19 cellular contexts compared by ENCODE assay signal in genomic region chr9:121331549-121331948, GRCh38. TPM values are rescaled to one million over a fixed set of nuclear protein-coding genes. Genes with fewer than 3 reads are reported as not detected.
A peak's percentile ranks its signal among the peaks of the same experiment; 100 is the strongest.
DNase-seq lines count a peak whose midpoint lies in the region; ATAC-seq, FAIRE-seq and TF ChIP-seq lines count a peak whose summit lies in the region.
"Had no signal": no experiment of that assay in that cellular context is flagged by ENCODE, and none has a peak within 500 bp of the region (broad histone marks: within the 10 kb centered on the region; RNA-seq: fewer than 3 reads in every experiment).

No MANE protein-coding gene starts in this region.

- H3K27ac ChIP-seq in esophagus (ENCODE audit: low read depth in 2 of 2, low read length in 1 of 2) (peak overlapping the region; percentile 72 to 74), prostate gland (peak overlapping the region; percentile 38 to 59), tibial nerve (peak overlapping the region in 3 of 4 donors; percentile 32 to 89 (median 69))
- H3K27ac ChIP-seq: C4-2B, SJSA1 had no signal

- TF ChIP-seq POLR2A in prostate gland (IDR thresholded peaks at IDR 0.05) (no peak), tibial nerve (IDR thresholded peaks at IDR 0.05) (no peak)

- H3K9me3 ChIP-seq in esophagus (ENCODE audit: control insufficient read depth in 2 of 2, insufficient read depth in 1 of 2, low read depth in 1 of 2, low read length in 1 of 2) (no peaks in the 10 kb centered on the region), prostate gland (no peaks in the 10 kb centered on the region), tibial nerve (no peaks in the 10 kb centered on the region)
- H3K9me3 ChIP-seq: SJSA1 had no signal

- CTCF ChIA-PET in WTC11 (lab: Charles Lee): interaction anchor here (0.8 kb wide), 1 partner anchor 12 kb away, joined by 3 read pairs; no protein-coding TSS in a partner anchor

- no peak for ATAC-seq in activated T-helper 17 cell treated with anti-CD3 and anti-CD28 coated beads, Interleukin-2, amount 50 U/mL, for 72 hours (replicated peaks)
- no peak for ATAC-seq in WTC11

- no peak overlapping the region for H3K4me3 ChIP-seq in esophagus (ENCODE audit: low read depth in 1 of 2, low read length in 2 of 2)
- H3K4me3 ChIP-seq in prostate gland: no peak overlapping the region
- H3K4me3 ChIP-seq in tibial nerve: no peak overlapping the region
- H3K4me3 ChIP-seq: SJSA1 had no signal

- no peak for FAIRE-seq in frontal cortex (lab: Jason Lieb, UNC)
- FAIRE-seq: colon, GM19239 had no signal

- H3K27me3 ChIP-seq in esophagus (ENCODE audit: control insufficient read depth in 1 of 2, insufficient read depth in 2 of 2, low read length in 2 of 2): no peaks in the 10 kb centered on the region
- no peaks in the 10 kb centered on the region for H3K27me3 ChIP-seq in prostate gland (replicated peaks; ENCODE audit: insufficient read depth)
- no peaks in the 10 kb centered on the region for H3K27me3 ChIP-seq in tibial nerve
- H3K27me3 ChIP-seq: SJSA1 had no signal

- TF ChIP-seq EP300 in tibial nerve (IDR thresholded peaks at IDR 0.05): no peak

- H3K4me1 ChIP-seq in esophagus (ENCODE audit: control insufficient read depth in 2 of 2, insufficient read depth in 2 of 2, low read length in 1 of 2): peaks cover 8 to 22% of the 10 kb centered on the region in 2 donors
- no peaks in the 10 kb centered on the region for H3K4me1 ChIP-seq in prostate gland (replicated peaks)
- peaks cover 0 to 55% (median 7%) of the 10 kb centered on the region in 4 donors for H3K4me1 ChIP-seq in tibial nerve

- no peaks in the 10 kb centered on the region for H3K36me3 Mint-ChIP-seq in activated T-helper 17 cell treated with anti-CD3 and anti-CD28 coated beads, Interleukin-2, amount 50 U/mL, for 72 hours (ENCODE audit: low read depth)
- H3K36me3 Mint-ChIP-seq in WTC11: peaks cover 9% of the 10 kb centered on the region

- H3K27ac Mint-ChIP-seq in activated T-helper 17 cell treated with anti-CD3 and anti-CD28 coated beads, Interleukin-2, amount 50 U/mL, for 72 hours: peak overlapping the region; percentile 21
- H3K27ac Mint-ChIP-seq in WTC11: no peak overlapping the region

- DNase-seq in prostate gland (ENCODE audit: low spot score) (no peak), tibial nerve (ENCODE audit: low spot score in 2 of 2) (no peak), WTC11 (ENCODE audit: low spot score) (no peak), NCI-H69 (lab: John Stamatoyannopoulos, UW) (no peak), frontal cortex (ENCODE audit: low spot score in 2 of 2) (no peak)
- DNase-seq: activated CD4-positive, alpha-beta T cell treated with anti-CD3 and anti-CD28 coated beads for 1 hour; activated gamma-delta T cell; amygdala; DMS79; NCI-H446 treated with DMSO at 0.1 percent for 48 hours; stimulated activated CD4-positive, alpha-beta T cell treated with anti-CD3 and anti-CD28 coated beads, Interleukin-15, amount 100 ng/mL, for 24 hours; substantia nigra had no signal

- TF ChIP-seq CTCF in prostate gland (IDR thresholded peaks at IDR 0.05) (no peak), tibial nerve (IDR thresholded peaks at IDR 0.05) (no peak), WTC11 (IDR thresholded peaks at IDR 0.05) (no peak)

- H3K36me3 ChIP-seq in esophagus (ENCODE audit: control insufficient read depth in 2 of 2, insufficient read depth in 2 of 2, low read length in 1 of 2): peaks cover 11 to 50% of the 10 kb centered on the region in 2 donors
- H3K36me3 ChIP-seq in prostate gland: peaks cover 8 to 24% of the 10 kb centered on the region in 2 donors
- H3K36me3 ChIP-seq in tibial nerve: peaks cover 6 to 98% (median 39%) of the 10 kb centered on the region in 3 donors

- H3K4me1 Mint-ChIP-seq in activated T-helper 17 cell treated with anti-CD3 and anti-CD28 coated beads, Interleukin-2, amount 50 U/mL, for 72 hours: no peaks in the 10 kb centered on the region
- no peaks in the 10 kb centered on the region for H3K4me1 Mint-ChIP-seq in WTC11

- H3K27me3 Mint-ChIP-seq in activated T-helper 17 cell treated with anti-CD3 and anti-CD28 coated beads, Interleukin-2, amount 50 U/mL, for 72 hours: no peaks in the 10 kb centered on the region
- H3K27me3 Mint-ChIP-seq in WTC11 (ENCODE audit: low read depth): no peaks in the 10 kb centered on the region

- WGBS in esophagus, 2 donors: 68 to 78% methylated on average over 3 of the region's 3 CpGs
- 77% methylated on average over 3 of the region's 3 CpGs for WGBS in prostate gland
- 80 to 82% methylated on average over 3 of the region's 3 CpGs for WGBS in tibial nerve, 2 donors

- intact Hi-C loops in prostate gland (cut with DNase I): no loop called here

- H3K4me3 Mint-ChIP-seq in activated T-helper 17 cell treated with anti-CD3 and anti-CD28 coated beads, Interleukin-2, amount 50 U/mL, for 72 hours: no peak overlapping the region
- H3K4me3 Mint-ChIP-seq in WTC11: no peak overlapping the region

- no peaks in the 10 kb centered on the region for H3K9me3 Mint-ChIP-seq in activated T-helper 17 cell treated with anti-CD3 and anti-CD28 coated beads, Interleukin-2, amount 50 U/mL, for 72 hours
- H3K9me3 Mint-ChIP-seq in WTC11: 0 out of 2 replicates have a peak, but pooled peaks cover 3% of the 10 kb centered on the region

- POLR2A ChIA-PET in WTC11 (lab: Charles Lee): no interaction called here

TF ChIP-seq in WTC11, 78 proteins besides CTCF, POLR2A, EP300 and RAD21:
- TF ChIP-seq SMAD4 (CRISPR knock-in tag; IDR thresholded peaks at IDR 0.05) (no peak), JAZF1 (CRISPR knock-in tag; IDR thresholded peaks at IDR 0.05) (no peak), SOX15 (CRISPR knock-in tag; IDR thresholded peaks at IDR 0.05) (no peak), PREB (CRISPR knock-in tag; IDR thresholded peaks at IDR 0.05; ENCODE audit: borderline replicate concordance) (no peak), E2F1 (CRISPR knock-in tag; IDR thresholded peaks at IDR 0.05) (no peak), ELF4 (CRISPR knock-in tag; IDR thresholded peaks at IDR 0.05; ENCODE audit: low read depth) (no peak), ZNF425 (CRISPR knock-in tag; conservative IDR thresholded peaks at IDR 0.05) (no peak), E2F5 (CRISPR knock-in tag; IDR thresholded peaks at IDR 0.05) (no peak)
TF ChIP-seq in WTC11: peak in this region for 0.

RNA-seq across cellular contexts. Expression of gene STOM, which starts 38.5 kb away (rescaled TPM):
- total RNA-seq in activated T-helper 17 cell treated with anti-CD3 and anti-CD28 coated beads, Interleukin-2, amount 50 U/mL, for 72 hours: 10 to 100 TPM; 50.8 to 69.4 TPM
- polyA plus RNA-seq in esophagus: 10 to 100 TPM; 46.3 to 64.7 TPM
- total RNA-seq in prostate gland: 10 to 100 TPM; 64.3 to 85.1 TPM
- total RNA-seq in tibial nerve: 100 to 1,000 TPM; 164 to 310 (median 232) TPM
- total RNA-seq in WTC11 (2021): 29.6 to 32.9 TPM (median 30.1 TPM) in 3 replicates
- 15.1 TPM for total RNA-seq in frontal cortex
- total RNA-seq: HT-29 had no signal
